1 cellular context compared by ENCODE assay signal in the genomic region with DNA sequence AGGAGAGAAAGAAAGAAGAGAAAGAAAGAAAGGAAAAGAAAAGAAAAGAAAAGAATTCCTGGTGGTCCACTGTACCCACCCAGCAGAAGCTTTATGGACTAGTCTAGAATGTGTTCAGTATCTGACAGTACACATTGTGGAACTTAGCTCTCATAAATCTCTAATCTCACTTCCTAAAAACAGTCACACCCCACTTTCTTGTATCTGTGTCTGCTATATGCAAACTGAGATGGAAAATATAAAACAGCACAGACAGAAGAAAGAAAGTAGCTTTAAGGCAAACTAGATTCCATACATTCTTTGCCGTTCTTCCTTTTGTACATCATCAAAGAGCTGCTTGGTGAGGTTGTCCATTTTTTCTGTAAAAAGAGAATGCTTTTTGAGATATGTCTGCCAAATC.
TF ChIP-seq lines count a peak whose summit lies in the region.

No MANE protein-coding gene starts in this region.

TF ChIP-seq in SK-N-SH treated with all-trans-retinoic acid at 6 μM for 48 hours, 23 proteins besides CTCF, POLR2A, EP300 and RAD21 (continued from another document):
- TF ChIP-seq POU6F1 (CRISPR knock-in tag; IDR thresholded peaks at IDR 0.05; ENCODE audit: borderline replicate concordance, low read depth): no peak
- TF ChIP-seq ESRRG (CRISPR knock-in tag; IDR thresholded peaks at IDR 0.05): no peak
- TF ChIP-seq CREB5 (CRISPR knock-in tag; IDR thresholded peaks at IDR 0.05; ENCODE audit: low read depth): no peak
- no peak for TF ChIP-seq ARNTL (CRISPR knock-in tag; IDR thresholded peaks at IDR 0.05; ENCODE audit: borderline replicate concordance, low read depth)
- no peak for TF ChIP-seq ZNF70 (CRISPR knock-in tag; IDR thresholded peaks at IDR 0.05)
- TF ChIP-seq, protein P1, sequence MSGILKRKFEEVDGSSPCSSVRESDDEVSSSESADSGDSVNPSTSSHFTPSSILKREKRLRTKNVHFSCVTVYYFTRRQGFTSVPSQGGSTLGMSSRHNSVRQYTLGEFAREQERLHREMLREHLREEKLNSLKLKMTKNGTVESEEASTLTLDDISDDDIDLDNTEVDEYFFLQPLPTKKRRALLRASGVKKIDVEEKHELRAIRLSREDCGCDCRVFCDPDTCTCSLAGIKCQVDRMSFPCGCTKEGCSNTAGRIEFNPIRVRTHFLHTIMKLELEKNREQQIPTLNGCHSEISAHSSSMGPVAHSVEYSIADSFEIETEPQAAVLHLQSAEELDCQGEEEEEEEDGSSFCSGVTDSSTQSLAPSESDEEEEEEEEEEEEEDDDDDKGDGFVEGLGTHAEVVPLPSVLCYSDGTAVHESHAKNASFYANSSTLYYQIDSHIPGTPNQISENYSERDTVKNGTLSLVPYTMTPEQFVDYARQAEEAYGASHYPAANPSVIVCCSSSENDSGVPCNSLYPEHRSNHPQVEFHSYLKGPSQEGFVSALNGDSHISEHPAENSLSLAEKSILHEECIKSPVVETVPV (CRISPR knock-in tag; IDR thresholded peaks at IDR 0.05): no peak
- TF ChIP-seq BACH2 (CRISPR knock-in tag; IDR thresholded peaks at IDR 0.05; ENCODE audit: borderline replicate concordance): no peak
- no peak for TF ChIP-seq ZFP3 (CRISPR knock-in tag; IDR thresholded peaks at IDR 0.05)
